In genomic region chr3:132595036-132595435, GRCh38 we compare ENCODE assay signal across 12 cellular contexts. TPM values are rescaled to one million over a fixed set of nuclear protein-coding genes. Genes with fewer than 3 reads are reported as not detected.
A peak's percentile ranks its signal among the peaks of the same experiment; 100 is the strongest.
DNase-seq lines count a peak whose midpoint lies in the region; ATAC-seq and TF ChIP-seq lines count a peak whose summit lies in the region.
"Had no signal": no experiment of that assay in that cellular context is flagged by ENCODE, and none has a peak within 500 bp of the region (broad histone marks: within the 10 kb centered on the region; RNA-seq: fewer than 3 reads in every experiment).

No MANE protein-coding gene starts in this region.

- no peaks in the 10 kb centered on the region for H4K20me1 ChIP-seq in smooth muscle cell (ENCODE audit: low read depth)

- no peak overlapping the region for H3K4me3 Mint-ChIP-seq in MCF 10A (ENCODE audit: unreplicated experiment)
- H3K4me3 Mint-ChIP-seq in effector memory CD8-positive, alpha-beta T cell = no peak overlapping the region
- H3K4me3 Mint-ChIP-seq in T-helper 17 cell = no peak overlapping the region
- H3K4me3 Mint-ChIP-seq: activated naive CD4-positive, alpha-beta T cell treated with anti-CD3 and anti-CD28 coated beads for 36 hours had no signal

- H3F3A ChIP-seq in smooth muscle cell (ENCODE audit: low read depth) = no peaks in the 10 kb centered on the region

- H3K4me1 Mint-ChIP-seq in MCF 10A (ENCODE audit: insufficient read depth, unreplicated experiment) (peaks cover 18% of the 10 kb centered on the region), T-helper 17 cell (peaks cover 2% of the 10 kb centered on the region)
- H3K4me1 Mint-ChIP-seq in effector memory CD8-positive, alpha-beta T cell (ENCODE audit: low read depth in 2 of 2) = peaks cover 0 to 3% of the 10 kb centered on the region in 2 donors

- no peak overlapping the region for H2AFZ ChIP-seq in smooth muscle cell (ENCODE audit: low read depth)

- no peaks in the 10 kb centered on the region for H3K36me3 ChIP-seq in breast epithelium
- no peaks in the 10 kb centered on the region for H3K36me3 ChIP-seq in smooth muscle cell (ENCODE audit: low read depth)

- peak overlapping the region; percentile 75 for H3K4me2 ChIP-seq in smooth muscle cell

- H3K27me3 Mint-ChIP-seq in MCF 10A (ENCODE audit: insufficient read depth, unreplicated experiment) (no peaks in the 10 kb centered on the region), T-helper 17 cell (no peaks in the 10 kb centered on the region)
- no peaks in the 10 kb centered on the region for H3K27me3 Mint-ChIP-seq in effector memory CD8-positive, alpha-beta T cell

- TF ChIP-seq POLR2A in breast epithelium (IDR thresholded peaks at IDR 0.05) = no peak

- H3K27me3 ChIP-seq in breast epithelium = no peaks in the 10 kb centered on the region
- no peaks in the 10 kb centered on the region for H3K27me3 ChIP-seq in smooth muscle cell (ENCODE audit: low read depth)

- H3K4me1 ChIP-seq in breast epithelium (no peaks in the 10 kb centered on the region), smooth muscle cell (ENCODE audit: low read depth) (peaks cover 16% of the 10 kb centered on the region)

- H3K36me3 Mint-ChIP-seq in MCF 10A (ENCODE audit: insufficient read depth, unreplicated experiment) (peaks cover 8% of the 10 kb centered on the region), T-helper 17 cell (ENCODE audit: low read depth) (peaks cover 26% of the 10 kb centered on the region)
- H3K36me3 Mint-ChIP-seq in effector memory CD8-positive, alpha-beta T cell (ENCODE audit: insufficient read depth) = peaks cover 2% of the 10 kb centered on the region

- DNase-seq in MCF 10A (ENCODE audit: unreplicated experiment) = no peak
- no peak for DNase-seq in breast epithelium (ENCODE audit: low spot score in 2 of 2)
- DNase-seq in SKM-1 (lab: John Stamatoyannopoulos, UW; ENCODE audit: unreplicated experiment) = peak; percentile 67
- peak; percentile 71 for DNase-seq in fibroblast of pulmonary artery (ENCODE audit: low read depth)
- no peak for DNase-seq in smooth muscle cell (lab: John Stamatoyannopoulos, UW; ENCODE audit: unreplicated experiment)
- DNase-seq in effector memory CD8-positive, alpha-beta T cell = no peak
- no peak for DNase-seq in T-helper 17 cell
- DNase-seq: activated CD4-positive, CD25-positive, alpha-beta regulatory T cell treated with anti-CD3 and anti-CD28 coated beads, Interleukin-2, amount 50 U/mL, for 72 hours; activated naive CD4-positive, alpha-beta T cell treated with anti-CD3 and anti-CD28 coated beads for 36 hours had no signal

- CTCF ChIA-PET in MCF 10A (lab: Yijun Ruan, JAX) = interaction anchor here (0.6 to 2.6 kb wide), 7 partner anchors 32 to 65 kb away, joined by 3 to 9 read pairs (median 5); partner anchors contain the start of genes ACAD11 and UBA5

- H3K27ac ChIP-seq in breast epithelium (no peak overlapping the region), smooth muscle cell (ENCODE audit: low read depth) (peak overlapping the region; percentile 93)

- no peak for ATAC-seq in effector memory CD8-positive, alpha-beta T cell (replicated peaks)
- ATAC-seq in GM21360 (IDR thresholded peaks at IDR 0.05; ENCODE audit: unreplicated experiment) = no peak
- ATAC-seq in T-helper 17 cell = no peak

- POLR2A ChIA-PET in MCF 10A (lab: Yijun Ruan, JAX) = interaction anchor here (1.2 kb wide), 1 partner anchor 57 kb away, joined by 3 read pairs; no protein-coding TSS in a partner anchor

- peak overlapping the region; percentile 32 for H3K9ac ChIP-seq in smooth muscle cell (ENCODE audit: low read depth)

- no TSS peak for BruUV-seq in MCF 10A (replicated peaks; lab: Mats Ljungman, UMichigan)

- no peaks in the 10 kb centered on the region for H3K9me3 Mint-ChIP-seq in MCF 10A (ENCODE audit: unreplicated experiment)
- no peaks in the 10 kb centered on the region for H3K9me3 Mint-ChIP-seq in effector memory CD8-positive, alpha-beta T cell
- H3K9me3 Mint-ChIP-seq: activated naive CD4-positive, alpha-beta T cell treated with anti-CD3 and anti-CD28 coated beads for 36 hours had no signal

- no peak for TF ChIP-seq CTCF in MCF 10A (IDR thresholded peaks at IDR 0.05; ENCODE audit: unreplicated experiment)
- no peak for TF ChIP-seq CTCF in breast epithelium (IDR thresholded peaks at IDR 0.05)
- TF ChIP-seq CTCF in fibroblast of pulmonary artery (IDR thresholded peaks at IDR 0.05; ENCODE audit: low read length, missing control alignments) = no peak
- no peak for TF ChIP-seq CTCF in smooth muscle cell (IDR thresholded peaks at IDR 0.05; ENCODE audit: borderline replicate concordance, insufficient read depth, poor library complexity, severe bottlenecking)

- intact Hi-C loops in MCF 10A (cut with micrococcal nuclease) = no loop called here
- intact Hi-C loops in breast epithelium (cut with DNase I; ENCODE audit: low total_unique reads) = loop anchor here (10.0 kb wide), 1 partner anchor 50 kb away; no protein-coding TSS in a partner anchor

- H3K4me3 ChIP-seq in breast epithelium (no peak overlapping the region), fibroblast of pulmonary artery (replicated peaks; ENCODE audit: low read depth, low read length) (no peak overlapping the region), smooth muscle cell (no peak overlapping the region)
- H3K4me3 ChIP-seq: lung had no signal

- H3K9me3 ChIP-seq in breast epithelium (no peaks in the 10 kb centered on the region), smooth muscle cell (replicated peaks; ENCODE audit: low read depth) (no peaks in the 10 kb centered on the region), T-helper 17 cell (ENCODE audit: control insufficient read depth, low read length, poor library complexity, severe bottlenecking) (no peaks in the 10 kb centered on the region)

- no peaks in the 10 kb centered on the region for H3K79me2 ChIP-seq in smooth muscle cell (ENCODE audit: low read depth)

- H3K27ac Mint-ChIP-seq in MCF 10A (ENCODE audit: low read depth, unreplicated experiment) (peak overlapping the region; percentile 29), T-helper 17 cell (no peak overlapping the region)
- H3K27ac Mint-ChIP-seq in effector memory CD8-positive, alpha-beta T cell = no peak overlapping the region
- H3K27ac Mint-ChIP-seq: activated naive CD4-positive, alpha-beta T cell treated with anti-CD3 and anti-CD28 coated beads for 36 hours had no signal

RNA-seq across cellular contexts. Expression of gene ACKR4, which starts 2.0 kb away (rescaled TPM):
- total RNA-seq in MCF 10A (2022) = not detected in 2 replicates
- total RNA-seq in breast epithelium = 1 to 10 TPM; 1.1 to 2.5 (median 1.6) TPM
- not detected in 2 replicates for total RNA-seq in smooth muscle cell
- polyA plus RNA-seq in smooth muscle cell = not detected in 2 replicates
- under 1 TPM in 1 of 2 donors, not detected in 1; 0.32 TPM for total RNA-seq in T-helper 17 cell
- total RNA-seq: A172; activated naive CD4-positive, alpha-beta T cell treated with anti-CD3 and anti-CD28 coated beads for 36 hours had no signal

Comparison
In these comparisons a context has a peak if more than half of its experiments do, and no peak if none do; other contexts are left out.
1. DNase-seq: peak in SKM-1 (single experiment) and fibroblast of pulmonary artery (single experiment); none in MCF 10A (single experiment), breast epithelium (0 of 2), smooth muscle cell (single experiment), effector memory CD8-positive, alpha-beta T cell (0 of 3) and T-helper 17 cell (0 of 3).